ENCODE assay signal across 10 cellular contexts in the genomic region with DNA sequence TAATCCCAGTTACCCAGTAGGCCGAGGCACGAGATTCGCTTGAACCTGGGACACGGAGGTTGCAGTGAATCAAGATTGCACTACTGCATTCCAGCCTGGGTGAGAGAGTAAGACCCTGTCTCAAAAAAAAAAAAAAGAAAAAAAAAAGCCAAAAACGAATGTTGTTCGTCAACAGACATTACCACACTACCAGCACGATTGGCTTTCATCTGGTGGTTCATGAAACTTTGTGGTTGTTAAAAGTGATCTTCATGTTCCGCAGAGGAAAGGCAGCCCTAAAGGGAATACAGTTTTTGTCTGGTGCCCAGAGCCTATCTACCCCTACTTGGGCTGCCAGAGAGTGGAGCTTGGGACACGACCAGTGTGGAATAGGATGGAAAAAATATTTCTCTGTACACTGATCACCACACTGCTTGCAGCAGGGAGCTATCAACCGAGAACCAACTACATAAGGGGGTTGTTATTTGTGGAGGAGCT. TPM values are rescaled to one million over a fixed set of nuclear protein-coding genes. Genes with fewer than 3 reads are reported as not detected.
DNase-seq lines count a peak whose midpoint lies in the region; ATAC-seq and TF ChIP-seq lines count a peak whose summit lies in the region.
"Had no signal": no experiment of that assay in that cellular context is flagged by ENCODE, and none has a peak within 500 bp of the region (broad histone marks: within the 10 kb centered on the region; RNA-seq: fewer than 3 reads in every experiment).

No MANE protein-coding gene starts in this region.

- ATAC-seq in GM18867 (IDR thresholded peaks at IDR 0.05; ENCODE audit: unreplicated experiment), result peak; percentile 0
- ATAC-seq in HG02759 (IDR thresholded peaks at IDR 0.05; ENCODE audit: unreplicated experiment), result peak; percentile 9
- ATAC-seq in T-cell (replicated peaks in 1 of 4), result peak; percentile 26 to 41 (median 40)
- ATAC-seq in lower lobe of right lung, result peak in 1 of 2 donors; percentile 15
- no peak for ATAC-seq in GM18520 (IDR thresholded peaks at IDR 0.05; ENCODE audit: unreplicated experiment)

- no peaks in the 10 kb centered on the region for H3K27me3 Mint-ChIP-seq in T-cell

- peaks cover 0 to 7% (median 0%) of the 10 kb centered on the region in 3 donors for H3K9me3 Mint-ChIP-seq in T-cell

- POLR2A ChIA-PET in T-cell (lab: Charles Lee), result interaction anchor here (0.5 to 6.4 kb wide), 17 partner anchors 10 to 251 kb away, joined by 3 to 94 read pairs (median 4); a partner anchor contains a TSS

- CTCF ChIA-PET in T-cell (lab: Charles Lee), result interaction anchor here in 1 of 2 donors (0.6 to 1.1 kb wide), 3 partner anchors 13 to 293 kb away, joined by 3 to 10 read pairs (median 3); no protein-coding TSS in a partner anchor

- H3K9me3 ChIP-seq in lower lobe of right lung, result no peaks in the 10 kb centered on the region

- peaks cover 99% of the 10 kb centered on the region in 3 donors for H3K4me1 Mint-ChIP-seq in T-cell

- no peak for TF ChIP-seq CTCF in lower lobe of right lung (IDR thresholded peaks at IDR 0.05)

- H3K4me3 Mint-ChIP-seq in T-cell, result peak overlapping the region; percentile 69 to 84 (median 80)

- intact Hi-C loops in lower lobe of right lung (cut with DNase I), result no loop called here

- no peak overlapping the region for H3K4me3 ChIP-seq in lower lobe of right lung

- H3K27ac Mint-ChIP-seq in T-cell, result peak overlapping the region; percentile 96 to 97

- no peaks in the 10 kb centered on the region for H3K36me3 Mint-ChIP-seq in T-cell

- peaks cover 18% of the 10 kb centered on the region for H3K4me1 ChIP-seq in lower lobe of right lung

- H3K27me3 ChIP-seq in lower lobe of right lung (ENCODE audit: low read depth), result no peaks in the 10 kb centered on the region

- H3K27ac ChIP-seq in lower lobe of right lung, result peak overlapping the region; percentile 73

- H3K36me3 ChIP-seq in lower lobe of right lung, result no peaks in the 10 kb centered on the region

- DNase-seq in T-cell (peak in 31 of 34 experiments; percentile 34 to 77 (median 58)), lower lobe of right lung (no peak), pons (ENCODE audit: low spot score) (no peak), glomerular visceral epithelial cell (ENCODE audit: extremely low spot score) (no peak), 8988T (no peak)
- DNase-seq: NCI-H748 treated with DMSO at 0.1 percent for 48 hours had no signal

RNA-seq across cellular contexts. Expression of a gene that starts 13.6 kb away (rescaled TPM):
- total RNA-seq in T-cell (1,000 to 10,000 TPM in 2 of 5 donors, 100 to 1,000 TPM in 3; 274 to 1,514 (median 326) TPM), lower lobe of right lung (55.1 TPM)
- total RNA-seq: fibroblast of villous mesenchyme had no signal

Comparison
In these comparisons a context has a peak if more than half of its experiments do, and no peak if none do; other contexts are left out.
1. DNase-seq: peak in T-cell (31 of 34); none in lower lobe of right lung (single experiment), pons (single experiment), glomerular visceral epithelial cell (single experiment) and 8988T (single experiment).